ENCODE assay signal across 9 cellular contexts in the genomic region with DNA sequence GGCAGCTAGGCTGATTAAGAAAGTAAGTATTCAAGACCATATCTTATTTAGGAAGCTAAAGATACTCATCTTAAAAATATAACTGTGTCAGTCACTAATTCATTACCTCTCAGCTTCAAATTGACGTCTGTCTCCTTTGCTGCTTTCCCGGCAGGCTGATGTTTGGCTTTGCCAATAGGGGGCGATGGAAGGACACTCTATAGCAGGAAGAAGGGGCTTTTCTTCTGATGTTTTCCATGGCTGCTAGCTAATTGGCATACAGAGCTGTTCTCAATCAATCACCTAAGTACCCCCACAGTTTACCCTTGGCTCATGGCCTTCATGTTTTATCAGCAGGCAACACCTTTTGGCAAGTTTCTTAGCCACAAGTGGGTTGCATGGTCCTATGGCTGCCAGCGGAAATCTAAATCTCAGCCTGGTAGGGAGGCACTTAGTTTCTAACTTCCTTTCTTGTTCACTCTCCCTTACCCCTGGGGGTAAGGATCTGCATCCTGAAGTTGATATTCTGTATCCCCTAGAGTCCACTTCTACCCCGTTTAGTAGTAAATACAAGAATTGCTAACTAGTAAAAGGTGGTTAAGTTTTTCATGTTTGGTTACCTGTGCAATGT. TPM values are rescaled to one million over a fixed set of nuclear protein-coding genes. Genes with fewer than 3 reads are reported as not detected.
DNase-seq lines count a peak whose midpoint lies in the region; ATAC-seq, FAIRE-seq and TF ChIP-seq lines count a peak whose summit lies in the region.
"Had no signal": no experiment of that assay in that cellular context is flagged by ENCODE, and none has a peak within 500 bp of the region (broad histone marks: within the 10 kb centered on the region; RNA-seq: fewer than 3 reads in every experiment).

No MANE protein-coding gene starts in this region.

- dilution Hi-C loops in keratinocyte (cut with MboI; ENCODE audit: extremely low pct_ligation_motif_present, low sequenced_read_pairs): no loop called here

- DNase-seq in COLO829 (ENCODE audit: low spot score) (peak; percentile 82), GM19238 (ENCODE audit: insufficient read length, low spot score) (peak; percentile 33), NCI-H2227 (lab: John Stamatoyannopoulos, UW; ENCODE audit: unreplicated experiment) (peak; percentile 33), adipocyte (ENCODE audit: low read depth) (peak; percentile 52), keratinocyte (ENCODE audit: low read depth, low spot score) (no peak)
- DNase-seq in effector memory CD8-positive, alpha-beta T cell: no peak

- no peaks in the 10 kb centered on the region for H3K9me1 ChIP-seq in keratinocyte (ENCODE audit: control insufficient read depth, extremely low read depth, insufficient read depth, low read length)

- no peaks in the 10 kb centered on the region for H3K79me2 ChIP-seq in keratinocyte (ENCODE audit: control insufficient read depth, insufficient read depth, low read length)

- no peak overlapping the region for H3K27ac ChIP-seq in keratinocyte (ENCODE audit: control insufficient read depth, insufficient read depth, low read length)
- H3K27ac ChIP-seq: neutrophil had no signal

- H3K36me3 ChIP-seq in adipocyte (ENCODE audit: control insufficient read depth, insufficient read depth, low read length, severe bottlenecking) (no peaks in the 10 kb centered on the region), keratinocyte (ENCODE audit: control insufficient read depth in 2 of 2, extremely low read depth in 1 of 2, insufficient read depth in 2 of 2, low read length in 2 of 2) (no peaks in the 10 kb centered on the region)
- H3K36me3 ChIP-seq: neutrophil had no signal

- peak; percentile 59 for FAIRE-seq in keratinocyte (lab: Jason Lieb, UNC)

- no peaks in the 10 kb centered on the region for H4K20me1 ChIP-seq in keratinocyte (ENCODE audit: control insufficient read depth, extremely low read depth, insufficient read depth, low read length)

- no peaks in the 10 kb centered on the region for H3K9me3 Mint-ChIP-seq in effector memory CD8-positive, alpha-beta T cell

- H3K4me3 ChIP-seq in adipocyte (ENCODE audit: low read length): no peak overlapping the region
- no peak overlapping the region for H3K4me3 ChIP-seq in keratinocyte (ENCODE audit: control insufficient read depth in 2 of 3, extremely low read depth in 1 of 3, insufficient read depth in 2 of 3, low read depth in 1 of 3, low read length in 3 of 3)

- H3K4me1 Mint-ChIP-seq in effector memory CD8-positive, alpha-beta T cell (ENCODE audit: low read depth in 2 of 2): no peaks in the 10 kb centered on the region

- ATAC-seq in GM18861 (IDR thresholded peaks at IDR 0.05; ENCODE audit: unreplicated experiment): no peak
- no peak for ATAC-seq in effector memory CD8-positive, alpha-beta T cell (replicated peaks)
- ATAC-seq in HG02884 (IDR thresholded peaks at IDR 0.05; ENCODE audit: unreplicated experiment): no peak

- no peaks in the 10 kb centered on the region for H3K4me1 ChIP-seq in adipocyte (ENCODE audit: control insufficient read depth, insufficient read depth, low read length)
- H3K4me1 ChIP-seq in keratinocyte (ENCODE audit: control insufficient read depth, extremely low read depth, insufficient read depth, low read length): no peaks in the 10 kb centered on the region

- H3K27ac Mint-ChIP-seq in effector memory CD8-positive, alpha-beta T cell: no peak overlapping the region

- H3K27me3 ChIP-seq in adipocyte (replicated peaks; ENCODE audit: control insufficient read depth, insufficient read depth, low read length) (no peaks in the 10 kb centered on the region), keratinocyte (ENCODE audit: control insufficient read depth, extremely low read depth, insufficient read depth, low read length) (no peaks in the 10 kb centered on the region)

- H3K36me3 Mint-ChIP-seq in effector memory CD8-positive, alpha-beta T cell (ENCODE audit: insufficient read depth): no peaks in the 10 kb centered on the region

- no peak overlapping the region for H2AFZ ChIP-seq in keratinocyte (ENCODE audit: control insufficient read depth, low read length)

- TF ChIP-seq CTCF in keratinocyte (optimal IDR thresholded peaks at IDR 0.05 in 1 of 3, IDR thresholded peaks at IDR 0.05 in 1 of 3, conservative IDR thresholded peaks at IDR 0.05 in 1 of 3; ENCODE audit: extremely low read depth in 1 of 3, insufficient read depth in 2 of 3, low read length in 3 of 3): peak; percentile 81 to 90 (median 84)

- H3K4me2 ChIP-seq in keratinocyte (ENCODE audit: control insufficient read depth, extremely low read depth, insufficient read depth, low read depth, low read length): no peak overlapping the region

- H3K4me3 Mint-ChIP-seq in effector memory CD8-positive, alpha-beta T cell: no peak overlapping the region

- peaks cover 11 to 23% of the 10 kb centered on the region in 2 donors for H3K27me3 Mint-ChIP-seq in effector memory CD8-positive, alpha-beta T cell

- H3K9ac ChIP-seq in adipocyte (ENCODE audit: low read length) (no peak overlapping the region), keratinocyte (ENCODE audit: control insufficient read depth, extremely low read depth, insufficient read depth, low read length) (no peak overlapping the region)

- H3K9me3 ChIP-seq in adipocyte (ENCODE audit: control insufficient read depth, low read length): no peaks in the 10 kb centered on the region
- H3K9me3 ChIP-seq in keratinocyte (ENCODE audit: control insufficient read depth, low read depth, low read length): no peaks in the 10 kb centered on the region
- H3K9me3 ChIP-seq: neutrophil had no signal

RNA-seq across cellular contexts. Expression of a gene that starts 45.0 kb away (rescaled TPM):
- polyA plus RNA-seq in keratinocyte: 0.49 to 0.63 TPM (median 0.62 TPM) in 3 replicates
- 33.8 TPM for polyA plus RNA-seq in keratinocyte (2011; ENCODE audit: low read depth)
- polyA plus RNA-seq in keratinocyte (2011; cell fraction: cytosol; rRNA removed): 0.22 and 0.30 TPM in 2 replicates
- polyA plus RNA-seq in keratinocyte (2011; cell fraction: nucleus; rRNA removed): 3.4 and 4.0 TPM in 2 replicates
- polyA plus RNA-seq in keratinocyte (2012; ENCODE audit: low replicate concordance): 0.32 and 15.3 TPM in 2 replicates
- polyA minus RNA-seq in keratinocyte: 0.59 to 5.3 TPM (median 3.4 TPM) in 3 replicates
- not detected for polyA minus RNA-seq in keratinocyte (2011; cell fraction: cytosol; rRNA and poly(A)+ RNA removed)
- 2.4 and 3.7 TPM in 2 replicates for polyA minus RNA-seq in keratinocyte (2011; cell fraction: nucleus; rRNA and poly(A)+ RNA removed)

Comparison
In these comparisons a context has a peak if more than half of its experiments do, and no peak if none do; other contexts are left out.
1. DNase-seq: peak in COLO829 (single experiment), GM19238 (single experiment), NCI-H2227 (single experiment) and adipocyte (single experiment); none in keratinocyte (single experiment) and effector memory CD8-positive, alpha-beta T cell (0 of 3).